ENCODE assay signal across 28 cellular contexts in the genomic region with DNA sequence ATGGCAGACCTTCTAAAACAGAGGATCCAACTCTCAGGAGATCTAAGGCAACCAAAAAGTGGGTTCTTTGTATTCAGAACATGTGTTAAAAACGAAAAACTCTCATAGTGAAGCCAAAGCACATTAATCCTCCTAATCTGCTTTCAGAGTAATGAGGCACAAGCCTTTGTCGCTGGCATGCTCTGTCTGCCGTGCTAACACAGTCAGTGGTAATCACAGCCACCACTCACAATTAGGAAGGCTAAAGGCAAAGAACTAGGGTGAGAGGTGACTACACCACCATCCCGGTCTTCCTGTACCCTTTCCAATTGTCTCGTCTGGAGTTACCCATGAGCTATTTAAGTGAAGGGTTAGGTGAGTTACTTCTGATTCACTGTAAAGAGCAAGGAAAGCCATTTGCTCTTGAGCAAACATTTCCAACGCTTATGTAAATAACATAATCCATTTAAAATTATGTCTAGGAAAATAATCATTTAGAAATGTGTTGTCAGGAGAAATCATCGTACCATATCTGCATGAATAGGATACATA. TPM values are rescaled to one million over a fixed set of nuclear protein-coding genes. Genes with fewer than 3 reads are reported as not detected.
DNase-seq lines count a peak whose midpoint lies in the region; ATAC-seq, FAIRE-seq and TF ChIP-seq lines count a peak whose summit lies in the region.
"Had no signal": no experiment of that assay in that cellular context is flagged by ENCODE, and none has a peak within 500 bp of the region (broad histone marks: within the 10 kb centered on the region; RNA-seq: fewer than 3 reads in every experiment).

No MANE protein-coding gene starts in this region.

- no peak for ATAC-seq in left lung
- ATAC-seq: left ventricle myocardium superior; stimulated activated naive CD8-positive, alpha-beta T cell treated with anti-CD3 and anti-CD28 coated beads, Interleukin-15, amount 100 ng/mL, for 72 hours had no signal

- no peaks in the 10 kb centered on the region for H3K27me3 ChIP-seq in bronchial epithelial cell (ENCODE audit: control insufficient read depth, insufficient read depth, low read length)
- no peaks in the 10 kb centered on the region for H3K27me3 ChIP-seq in left lung
- no peaks in the 10 kb centered on the region for H3K27me3 ChIP-seq in right atrium auricular region
- H3K27me3 ChIP-seq: colonic mucosa, sigmoid colon, vagina had no signal

- H3K36me3 ChIP-seq in bronchial epithelial cell (ENCODE audit: control insufficient read depth, insufficient read depth, low read length) (no peaks in the 10 kb centered on the region), left lung (no peaks in the 10 kb centered on the region), right atrium auricular region (no peaks in the 10 kb centered on the region)
- H3K36me3 ChIP-seq: colonic mucosa, sigmoid colon, vagina had no signal

- no peaks in the 10 kb centered on the region for H3K9me3 ChIP-seq in left lung
- no peaks in the 10 kb centered on the region for H3K9me3 ChIP-seq in right atrium auricular region
- H3K9me3 ChIP-seq: colonic mucosa, sigmoid colon, vagina had no signal

- DNase-seq in NCI-H1417 (lab: John Stamatoyannopoulos, UW) (peak in 2 of 3 experiments; percentile 55 to 83), NCI-H82 (lab: John Stamatoyannopoulos, UW) (peak; percentile 83), bronchial epithelial cell (ENCODE audit: low read depth) (peak; percentile 8), retinal pigment epithelial cell (ENCODE audit: low read depth) (peak; percentile 62), GM13976 (ENCODE audit: low spot score) (no peak), left lung (no peak), right atrium auricular region (ENCODE audit: low spot score) (no peak)
- DNase-seq: activated CD4-positive, alpha-beta T cell treated with anti-CD3 and anti-CD28 coated beads, Interleukin-2, amount 10 ng/mL, durations not matched to agents 24 days and 14 days; activated effector memory CD4-positive, alpha-beta T cell treated with Interleukin-2 at 50 U/mL for 16 hours; activated T-cell treated with anti-CD3 and anti-CD28 coated beads, Interleukin-2, amount 50 U/mL, for 1 hour; colonic mucosa; effector memory CD4-positive, alpha-beta T cell; erythroblast; glutamatergic neuron; HCEC 1CT; left ventricle myocardium superior; midbrain; naive B cell; NCI-H1436 treated with DMSO at 0.1 percent for 48 hours; NCI-H2171; sigmoid colon; stimulated activated CD4-positive, alpha-beta T cell treated with anti-CD3 and anti-CD28 coated beads, Interleukin-12 subunit alpha, Interleukin-12 subunit beta, amount 100 ng/mL, for 4 hours; stimulated activated CD4-positive, alpha-beta T cell treated with anti-CD3 and anti-CD28 coated beads, Interleukin-2, amount 100 ng/mL, for 48 hours; stimulated activated naive CD8-positive, alpha-beta T cell treated with anti-CD3 and anti-CD28 coated beads, Interleukin-15, amount 100 ng/mL, for 72 hours had no signal

- TF ChIP-seq CTCF in bronchial epithelial cell (IDR thresholded peaks at IDR 0.05; ENCODE audit: insufficient read depth, low read length, severe bottlenecking) (no peak), retinal pigment epithelial cell (conservative IDR thresholded peaks at IDR 0.05; ENCODE audit: low read depth, low read length) (no peak), GM13976 (IDR thresholded peaks at IDR 0.05; ENCODE audit: borderline replicate concordance, control extremely low read depth, extremely low read depth, insufficient read depth, missing control alignments) (no peak), left lung (IDR thresholded peaks at IDR 0.05) (no peak), right atrium auricular region (IDR thresholded peaks at IDR 0.05) (no peak)

- no peak for FAIRE-seq in bronchial epithelial cell (lab: Jason Lieb, UNC)
- FAIRE-seq: GM12891, keratinocyte had no signal

- in situ Hi-C loops in GM13976 (cut with MboI; ENCODE audit: low sequenced_read_pairs, unreplicated experiment): no loop called here

- H3K4me3 ChIP-seq in bronchial epithelial cell (ENCODE audit: low read depth, low read length): no peak overlapping the region
- no peak overlapping the region for H3K4me3 ChIP-seq in retinal pigment epithelial cell (ENCODE audit: low read length)
- H3K4me3 ChIP-seq in left lung: no peak overlapping the region
- H3K4me3 ChIP-seq in right atrium auricular region: no peak overlapping the region
- H3K4me3 ChIP-seq: colonic mucosa, sigmoid colon, vagina had no signal

- H3K27ac ChIP-seq in left lung (no peak overlapping the region), right atrium auricular region (no peak overlapping the region)
- H3K27ac ChIP-seq: colonic mucosa, sigmoid colon, vagina had no signal

- H3K4me1 ChIP-seq in left lung (no peaks in the 10 kb centered on the region), right atrium auricular region (no peaks in the 10 kb centered on the region)
- H3K4me1 ChIP-seq: colonic mucosa, sigmoid colon, vagina had no signal

- intact Hi-C loops in left lung (cut with DNase I): no loop called here

RNA-seq across cellular contexts. Expression of gene NPY2R, which starts 40.7 kb away (rescaled TPM):
- not detected in 2 replicates for total RNA-seq in bronchial epithelial cell
- under 1 TPM in 1 of 2 donors, not detected in 1; 0.13 TPM for total RNA-seq in left lung
- total RNA-seq in right atrium auricular region: under 1 TPM in 1 of 2 donors, not detected in 1; 0.12 TPM
- total RNA-seq: activated CD4-positive, alpha-beta T cell treated with anti-CD3 and anti-CD28 coated beads, Interleukin-2, amount 10 ng/mL, durations not matched to agents 24 days and 14 days; fibroblast of villous mesenchyme; left ventricle myocardium superior had no signal

Comparison
In these comparisons a context has a peak if more than half of its experiments do, and no peak if none do; other contexts are left out.
1. DNase-seq: peak in NCI-H1417 (2 of 3), NCI-H82 (single experiment), bronchial epithelial cell (single experiment) and retinal pigment epithelial cell (single experiment); none in GM13976 (single experiment), left lung (0 of 2) and right atrium auricular region (single experiment).